Comparison of ENCODE assay signal across 19 cellular contexts in genomic region chr12:99271071-99271470, GRCh38.
DNase-seq lines count a peak whose midpoint lies in the region; ATAC-seq, FAIRE-seq and TF ChIP-seq lines count a peak whose summit lies in the region.
"Had no signal": no experiment of that assay in that cellular context is flagged by ENCODE, and none has a peak within 500 bp of the region (broad histone marks: within the 10 kb centered on the region; RNA-seq: fewer than 3 reads in every experiment).

No MANE protein-coding gene starts in this region.

- H3K27ac Mint-ChIP-seq in MCF 10A (ENCODE audit: low read depth, unreplicated experiment) (no peak overlapping the region), WTC11 (no peak overlapping the region)

- FAIRE-seq in small intestine (lab: Jason Lieb, UNC): no peak
- FAIRE-seq: GM12892 had no signal

- no peaks in the 10 kb centered on the region for H3K36me3 ChIP-seq in breast epithelium
- no peaks in the 10 kb centered on the region for H3K36me3 ChIP-seq in small intestine (ENCODE audit: control insufficient read depth in 2 of 2, insufficient read depth in 2 of 2, low read length in 2 of 2)
- H3K36me3 ChIP-seq: SJCRH30 had no signal

- H3K9me3 ChIP-seq in breast epithelium (no peaks in the 10 kb centered on the region), small intestine (ENCODE audit: control insufficient read depth, low read depth) (no peaks in the 10 kb centered on the region)
- H3K9me3 ChIP-seq: SJCRH30 had no signal

- H3K27ac ChIP-seq in breast epithelium: no peak overlapping the region
- no peak overlapping the region for H3K27ac ChIP-seq in foreskin keratinocyte
- no peak overlapping the region for H3K27ac ChIP-seq in small intestine (ENCODE audit: low read depth in 1 of 2, low read length in 1 of 2)
- H3K27ac ChIP-seq: 22Rv1, RWPE1, SJCRH30 had no signal

- DNase-seq in MCF 10A (ENCODE audit: unreplicated experiment) (peak; percentile 63), breast epithelium (ENCODE audit: low spot score in 2 of 2) (no peak), T1000 (lab: John Stamatoyannopoulos, UW) (peak; percentile 2), foreskin keratinocyte (peak; percentile 18 to 56), COLO668 (lab: John Stamatoyannopoulos, UW; ENCODE audit: unreplicated experiment) (no peak), WTC11 (ENCODE audit: low spot score) (no peak), small intestine (no peak)
- DNase-seq in activated CD8-positive, alpha-beta memory T cell treated with anti-CD3 and anti-CD28 coated beads, Interleukin-2, amount 50 U/mL, for 48 hours: no peak
- DNase-seq: C1 segment of cervical spinal cord, KBM-7, MM.1S, NCI-H1105, NCI-H187, NCI-H2171 treated with DMSO at 0.1 percent for 48 hours, NCI-H510A, SJCRH30 had no signal

- intact Hi-C loops in MCF 10A (cut with micrococcal nuclease): no loop called here
- intact Hi-C loops in breast epithelium (cut with DNase I; ENCODE audit: low total_unique reads): no loop called here

- peak; percentile 96 for ATAC-seq in foreskin keratinocyte
- no peak for ATAC-seq in WTC11

- no peak for TF ChIP-seq CTCF in MCF 10A (IDR thresholded peaks at IDR 0.05; ENCODE audit: unreplicated experiment)
- TF ChIP-seq CTCF in breast epithelium (IDR thresholded peaks at IDR 0.05): no peak
- no peak for TF ChIP-seq CTCF in foreskin keratinocyte (conservative IDR thresholded peaks at IDR 0.05)
- TF ChIP-seq CTCF in WTC11 (IDR thresholded peaks at IDR 0.05): no peak

- H3K4me1 ChIP-seq in breast epithelium (no peaks in the 10 kb centered on the region), foreskin keratinocyte (no peaks in the 10 kb centered on the region), small intestine (ENCODE audit: control insufficient read depth in 2 of 2, insufficient read depth in 1 of 2, low read depth in 1 of 2, low read length in 1 of 2) (no peaks in the 10 kb centered on the region)
- H3K4me1 ChIP-seq: SJCRH30 had no signal

- H3K36me3 Mint-ChIP-seq in MCF 10A (ENCODE audit: insufficient read depth, unreplicated experiment) (peaks cover 6% of the 10 kb centered on the region), WTC11 (no peaks in the 10 kb centered on the region)

- H3K9me3 Mint-ChIP-seq in MCF 10A (ENCODE audit: unreplicated experiment) (peaks cover 19% of the 10 kb centered on the region), WTC11 (peaks cover 21% of the 10 kb centered on the region)

- no peak for TF ChIP-seq POLR2A in breast epithelium (IDR thresholded peaks at IDR 0.05)

- no peak overlapping the region for H3K4me3 ChIP-seq in breast epithelium
- no peak overlapping the region for H3K4me3 ChIP-seq in small intestine (ENCODE audit: low read depth in 1 of 2, low read length in 2 of 2)
- H3K4me3 ChIP-seq: SJCRH30 had no signal

- H3K27me3 ChIP-seq in breast epithelium (no peaks in the 10 kb centered on the region), foreskin keratinocyte (no peaks in the 10 kb centered on the region), small intestine (ENCODE audit: control insufficient read depth in 2 of 2, insufficient read depth in 2 of 2, low read length in 2 of 2) (no peaks in the 10 kb centered on the region)
- H3K27me3 ChIP-seq: SJCRH30 had no signal

- WGBS in small intestine, 3 donors: 62 to 70% (median 67%) methylated on average over 3 of the region's 3 CpGs

- H3K4me1 Mint-ChIP-seq in MCF 10A (ENCODE audit: insufficient read depth, unreplicated experiment) (peaks cover 6% of the 10 kb centered on the region), WTC11 (no peaks in the 10 kb centered on the region; the same call in 1 of the 2 replicates)

- CTCF ChIA-PET in MCF 10A (lab: Yijun Ruan, JAX) (interaction anchor here (0.6 to 1.0 kb wide), 2 partner anchors 10 to 119 kb away, joined by 3 read pairs; no protein-coding TSS in a partner anchor), WTC11 (lab: Charles Lee) (no interaction called here)

- POLR2A ChIA-PET in MCF 10A (lab: Yijun Ruan, JAX): no interaction called here
- POLR2A ChIA-PET in WTC11 (lab: Charles Lee): no interaction called here

- H3K4me3 Mint-ChIP-seq in MCF 10A (ENCODE audit: unreplicated experiment) (no peak overlapping the region), WTC11 (no peak overlapping the region)

- H3K27me3 Mint-ChIP-seq in MCF 10A (ENCODE audit: insufficient read depth, unreplicated experiment): no peaks in the 10 kb centered on the region
- no peaks in the 10 kb centered on the region for H3K27me3 Mint-ChIP-seq in WTC11 (ENCODE audit: low read depth)

- no TSS peak for BruUV-seq in MCF 10A (replicated peaks; lab: Mats Ljungman, UMichigan)

TF ChIP-seq in WTC11, 78 proteins besides CTCF, POLR2A, EP300 and RAD21 (continues in another document):
- TF ChIP-seq SOX15 (CRISPR knock-in tag; IDR thresholded peaks at IDR 0.05): no peak
- TF ChIP-seq ZNF532 (CRISPR knock-in tag; IDR thresholded peaks at IDR 0.05; ENCODE audit: borderline replicate concordance): no peak
- TF ChIP-seq TCF7 (CRISPR knock-in tag; IDR thresholded peaks at IDR 0.05; ENCODE audit: low read depth): no peak
- TF ChIP-seq ZNF263 (CRISPR knock-in tag; IDR thresholded peaks at IDR 0.05; ENCODE audit: low read depth): no peak
- TF ChIP-seq PRDM15 (CRISPR knock-in tag; IDR thresholded peaks at IDR 0.05): no peak
- TF ChIP-seq ERG (CRISPR knock-in tag; IDR thresholded peaks at IDR 0.05): no peak
- TF ChIP-seq JUN (CRISPR knock-in tag; IDR thresholded peaks at IDR 0.05): no peak
- TF ChIP-seq JAZF1 (CRISPR knock-in tag; IDR thresholded peaks at IDR 0.05): no peak

Comparison
In these comparisons a context has a peak if more than half of its experiments do, and no peak if none do; other contexts are left out.
1. DNase-seq: peak in MCF 10A (single experiment), T1000 (single experiment) and foreskin keratinocyte (2 of 2); none in breast epithelium (0 of 2), activated CD8-positive, alpha-beta memory T cell treated with anti-CD3 and anti-CD28 coated beads, Interleukin-2, amount 50 U/mL, for 48 hours (single experiment), COLO668 (single experiment), WTC11 (single experiment) and small intestine (single experiment).